Comparison of ENCODE assay signal across 8 cellular contexts in the genomic region with DNA sequence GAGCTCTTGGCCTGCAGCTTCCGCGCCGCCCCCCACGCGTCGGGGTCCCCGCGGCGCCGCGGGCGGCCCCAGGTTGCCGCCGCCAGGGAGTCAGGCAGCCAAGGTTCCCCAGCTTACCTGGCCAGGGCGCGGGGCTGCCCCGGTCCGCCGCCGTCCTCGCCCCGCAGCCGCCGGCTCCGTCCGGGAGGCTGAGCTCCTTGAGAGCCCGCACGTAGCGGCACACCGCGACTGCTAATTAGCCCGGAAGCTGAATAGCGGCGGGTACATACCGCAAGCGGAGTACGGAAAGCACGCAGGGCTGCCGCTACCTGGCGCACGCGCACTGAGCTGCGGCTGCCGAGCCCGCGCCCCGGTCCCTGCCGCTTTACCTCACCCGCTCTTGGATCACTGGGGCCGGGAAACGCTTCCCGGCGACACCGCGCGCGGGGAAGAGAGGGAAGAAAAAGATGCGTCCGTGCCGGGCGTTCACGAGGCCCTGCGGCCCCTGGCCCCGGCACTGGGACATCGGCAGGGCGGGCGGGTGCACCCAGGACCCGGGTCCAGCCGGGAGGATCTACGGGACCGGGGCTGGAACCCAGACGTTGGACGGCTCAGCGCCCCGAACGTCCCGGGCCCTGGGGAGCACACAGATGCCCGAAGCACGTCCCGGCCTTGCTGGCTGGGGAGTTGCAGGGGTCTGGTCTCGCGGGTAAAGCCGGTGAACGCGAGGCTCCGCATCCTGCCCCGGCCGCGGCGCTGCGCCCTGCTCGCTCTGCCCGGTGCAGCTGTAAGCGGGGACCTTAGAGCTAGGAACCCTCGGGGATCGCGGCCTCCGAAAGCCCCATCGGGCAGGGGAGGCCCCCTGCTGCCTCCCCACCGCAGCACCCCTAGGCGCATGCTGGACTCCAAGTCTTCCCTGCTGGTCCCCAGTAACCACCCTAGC. TPM values are rescaled to one million over a fixed set of nuclear protein-coding genes. Genes with fewer than 3 reads are reported as not detected.
DNase-seq lines count a peak whose midpoint lies in the region; ATAC-seq and TF ChIP-seq lines count a peak whose summit lies in the region.

A gene with protein sequence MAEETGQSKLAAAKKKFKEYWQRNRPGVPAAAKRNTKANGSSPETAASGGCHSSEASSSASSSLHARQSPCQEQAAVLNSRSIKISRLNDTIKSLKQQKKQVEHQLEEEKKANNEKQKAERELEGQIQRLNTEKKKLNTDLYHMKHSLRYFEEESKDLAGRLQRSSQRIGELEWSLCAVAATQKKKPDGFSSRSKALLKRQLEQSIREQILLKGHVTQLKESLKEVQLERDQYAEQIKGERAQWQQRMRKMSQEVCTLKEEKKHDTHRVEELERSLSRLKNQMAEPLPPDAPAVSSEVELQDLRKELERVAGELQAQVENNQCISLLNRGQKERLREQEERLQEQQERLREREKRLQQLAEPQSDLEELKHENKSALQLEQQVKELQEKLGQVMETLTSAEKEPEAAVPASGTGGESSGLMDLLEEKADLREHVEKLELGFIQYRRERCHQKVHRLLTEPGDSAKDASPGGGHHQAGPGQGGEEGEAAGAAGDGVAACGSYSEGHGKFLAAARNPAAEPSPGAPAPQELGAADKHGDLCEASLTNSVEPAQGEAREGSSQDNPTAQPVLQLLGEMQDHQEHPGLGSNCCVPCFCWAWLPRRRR (minus strand): TSS at position 253 of the 922 bp plus-strand sequence. CDS start 47,739 bp downstream, outside the sequence.

- H3K36me3 Mint-ChIP-seq in CD14-positive monocyte: no peaks in the 10 kb centered on the region
- peaks cover 5% of the 10 kb centered on the region for H3K36me3 Mint-ChIP-seq in stimulated activated effector memory CD8-positive, alpha-beta T cell treated with anti-CD3 and anti-CD28 coated beads, Interleukin-12 subunit alpha, Interleukin-12 subunit beta, amount 100 ng/mL, for 72 hours

- POLR2A ChIA-PET in OCI-LY7 (lab: Charles Lee): interaction anchor here (1.0 to 1.5 kb wide), 4 partner anchors 215 to 482 kb away, joined by 3 to 5 read pairs (median 4); a partner anchor contains a TSS

- H3K9me3 Mint-ChIP-seq in CD14-positive monocyte: peaks cover 0 to 5% (median 0%) of the 10 kb centered on the region in 7 donors
- no peaks in the 10 kb centered on the region for H3K9me3 Mint-ChIP-seq in stimulated activated effector memory CD8-positive, alpha-beta T cell treated with anti-CD3 and anti-CD28 coated beads, Interleukin-12 subunit alpha, Interleukin-12 subunit beta, amount 100 ng/mL, for 72 hours

- 0% methylated on average over 6 of the region's 101 CpGs for WGBS in esophagus muscularis mucosa

- H3K27me3 ChIP-seq in esophagus muscularis mucosa: peaks cover 0 to 4% (median 0%) of the 10 kb centered on the region in 4 donors

- H3K4me3 ChIP-seq in OCI-LY7 (ENCODE audit: low read depth, low read length, poor library complexity, severe bottlenecking) (peak within 1 kb of the TSS; percentile 95), esophagus muscularis mucosa (peak within 1 kb of the TSS; percentile 66 to 95 (median 78))

- no TSS peak for BruUV-seq in OCI-LY7 (replicated peaks; lab: Mats Ljungman, UMichigan)

- CTCF ChIA-PET in OCI-LY7 (lab: Charles Lee; ENCODE audit: unreplicated experiment): interaction anchor here (0.6 kb wide), 1 partner anchor 813 kb away, joined by 3 read pairs; no protein-coding TSS in a partner anchor

- peak within 1 kb of the TSS; percentile 85 to 92 for H3K4me3 Mint-ChIP-seq in CD14-positive monocyte
- H3K4me3 Mint-ChIP-seq in stimulated activated effector memory CD8-positive, alpha-beta T cell treated with anti-CD3 and anti-CD28 coated beads, Interleukin-12 subunit alpha, Interleukin-12 subunit beta, amount 100 ng/mL, for 72 hours: peak within 1 kb of the TSS; percentile 84

- no peaks in the 10 kb centered on the region for H3K9me2 ChIP-seq in OCI-LY7 (ENCODE audit: insufficient read depth, low read length)

- TF ChIP-seq POLR2A in esophagus muscularis mucosa (IDR thresholded peaks at IDR 0.05; ENCODE audit: low read depth): no peak

- no peak for DNase-seq in CD14-positive monocyte (ENCODE audit: low spot score)
- DNase-seq in OCI-LY7 (ENCODE audit: low spot score): peak; percentile 88
- DNase-seq in activated T-cell treated with anti-CD3 and anti-CD28 coated beads for 48 hours (ENCODE audit: low read depth): peak; percentile 76
- DNase-seq in esophagus muscularis mucosa (ENCODE audit: extremely low spot score): no peak
- DNase-seq in myocyte (ENCODE audit: low read depth): peak; percentile 54
- DNase-seq in stimulated activated effector memory CD8-positive, alpha-beta T cell treated with anti-CD3 and anti-CD28 coated beads, Interleukin-12 subunit alpha, Interleukin-12 subunit beta, amount 100 ng/mL, for 72 hours (ENCODE audit: low spot score in 2 of 2): peak; percentile 65 to 88

- peak within 1 kb of the TSS; percentile 96 for H2AFZ ChIP-seq in OCI-LY7 (ENCODE audit: low read length)

- H3K27ac Mint-ChIP-seq in CD14-positive monocyte: peak within 1 kb of the TSS in 2 of 7 donors; percentile 4 to 60
- peak within 1 kb of the TSS; percentile 92 for H3K27ac Mint-ChIP-seq in stimulated activated effector memory CD8-positive, alpha-beta T cell treated with anti-CD3 and anti-CD28 coated beads, Interleukin-12 subunit alpha, Interleukin-12 subunit beta, amount 100 ng/mL, for 72 hours

- H3K36me3 ChIP-seq in OCI-LY7 (ENCODE audit: insufficient read depth, low read length): no peaks in the 10 kb centered on the region
- no peaks in the 10 kb centered on the region for H3K36me3 ChIP-seq in esophagus muscularis mucosa

- H3K79me2 ChIP-seq in OCI-LY7 (ENCODE audit: insufficient read depth, low read depth, low read length): peaks cover 17% of the 10 kb centered on the region; the same call in 1 of the 2 replicates

- ATAC-seq in GM19351 (IDR thresholded peaks at IDR 0.05; ENCODE audit: unreplicated experiment): peak; percentile 65
- peak; percentile 43 for ATAC-seq in HG03469 (IDR thresholded peaks at IDR 0.05; ENCODE audit: unreplicated experiment)
- peak; percentile 82 for ATAC-seq in stimulated activated effector memory CD8-positive, alpha-beta T cell treated with anti-CD3 and anti-CD28 coated beads, Interleukin-12 subunit alpha, Interleukin-12 subunit beta, amount 100 ng/mL, for 72 hours

- peak within 1 kb of the TSS; percentile 90 for H3K4me2 ChIP-seq in OCI-LY7 (ENCODE audit: low read length)

- H3K4me1 Mint-ChIP-seq in CD14-positive monocyte: peaks cover 15% of the 10 kb centered on the region
- peaks cover 48% of the 10 kb centered on the region for H3K4me1 Mint-ChIP-seq in stimulated activated effector memory CD8-positive, alpha-beta T cell treated with anti-CD3 and anti-CD28 coated beads, Interleukin-12 subunit alpha, Interleukin-12 subunit beta, amount 100 ng/mL, for 72 hours

- TF ChIP-seq EP300 in esophagus muscularis mucosa (IDR thresholded peaks at IDR 0.05): no peak

- H3K27ac ChIP-seq in OCI-LY7 (ENCODE audit: low read depth, low read length, poor library complexity, severe bottlenecking): peak within 1 kb of the TSS; percentile 28
- H3K27ac ChIP-seq in esophagus muscularis mucosa (replicated peaks in 1 of 4): peak within 1 kb of the TSS; percentile 41 to 79 (median 72)

- H4K20me1 ChIP-seq in OCI-LY7 (ENCODE audit: insufficient read depth, low read length): 0 out of 2 replicates have a peak, but pooled peaks cover 3% of the 10 kb centered on the region

- TF ChIP-seq CTCF in CD14-positive monocyte (IDR thresholded peaks at IDR 0.05) (no peak), OCI-LY7 (conservative IDR thresholded peaks at IDR 0.05; ENCODE audit: low read length) (0 out of 2 replicates have a peak, but pooled peaks have one; percentile 14), esophagus muscularis mucosa (IDR thresholded peaks at IDR 0.05) (no peak)

- intact Hi-C loops in CD14-positive monocyte (cut with micrococcal nuclease) (loop anchor here in 1 of 2 donors (10.0 kb wide), 2 partner anchors 219 to 519 kb away; a partner anchor contains a TSS), OCI-LY7 (cut with micrococcal nuclease; ENCODE audit: unreplicated experiment) (loop anchor here (1.0 to 10.0 kb wide), 2 partner anchors 59 to 473 kb away; no protein-coding TSS in a partner anchor), esophagus muscularis mucosa (cut with DNase I) (loop anchor here (10.0 kb wide), 2 partner anchors 69 to 239 kb away; a partner anchor contains a TSS)

- no peaks in the 10 kb centered on the region for H3K9me3 ChIP-seq in OCI-LY7 (ENCODE audit: low read length)
- no peaks in the 10 kb centered on the region for H3K9me3 ChIP-seq in esophagus muscularis mucosa

- H3K4me1 ChIP-seq in OCI-LY7 (ENCODE audit: insufficient read depth, low read length, poor library complexity, severe bottlenecking) (peaks cover 14% of the 10 kb centered on the region), esophagus muscularis mucosa (peaks cover 21 to 29% (median 28%) of the 10 kb centered on the region in 4 donors)

- H3K27me3 Mint-ChIP-seq in CD14-positive monocyte (ENCODE audit: low read depth in 3 of 3): peaks cover 31 to 50% (median 36%) of the 10 kb centered on the region in 3 donors

RNA-seq across cellular contexts. Expression of the gene that starts here (rescaled TPM):
- under 1 TPM in 1 of 2 donors, not detected in 1; 0.37 TPM for polyA plus RNA-seq in CD14-positive monocyte
- total RNA-seq in OCI-LY7 (2014; rRNA removed; shearing (Covaris generic)): 71.7 and 91.3 TPM in 2 replicates
- total RNA-seq in OCI-LY7 (2022): 125 and 136 TPM in 2 replicates
- 10 to 100 TPM; 20.3 to 70.2 (median 42.4) TPM for total RNA-seq in esophagus muscularis mucosa
- 87.8 and 106 TPM in 2 replicates for total RNA-seq in myocyte
- 48.4 TPM for polyA plus RNA-seq in myocyte (2012)

Comparison
In these comparisons a context has a peak if more than half of its experiments do, and no peak if none do; other contexts are left out.
1. DNase-seq: peak in OCI-LY7 (single experiment), activated T-cell treated with anti-CD3 and anti-CD28 coated beads for 48 hours (single experiment), myocyte (single experiment) and stimulated activated effector memory CD8-positive, alpha-beta T cell treated with anti-CD3 and anti-CD28 coated beads, Interleukin-12 subunit alpha, Interleukin-12 subunit beta, amount 100 ng/mL, for 72 hours (2 of 2); none in CD14-positive monocyte (single experiment) and esophagus muscularis mucosa (single experiment).
2. Peak in every context shown above with its lines, with median percentiles within 50 percentile points of each other: ATAC-seq.